8 cellular contexts compared by ENCODE assay signal in the genomic region with DNA sequence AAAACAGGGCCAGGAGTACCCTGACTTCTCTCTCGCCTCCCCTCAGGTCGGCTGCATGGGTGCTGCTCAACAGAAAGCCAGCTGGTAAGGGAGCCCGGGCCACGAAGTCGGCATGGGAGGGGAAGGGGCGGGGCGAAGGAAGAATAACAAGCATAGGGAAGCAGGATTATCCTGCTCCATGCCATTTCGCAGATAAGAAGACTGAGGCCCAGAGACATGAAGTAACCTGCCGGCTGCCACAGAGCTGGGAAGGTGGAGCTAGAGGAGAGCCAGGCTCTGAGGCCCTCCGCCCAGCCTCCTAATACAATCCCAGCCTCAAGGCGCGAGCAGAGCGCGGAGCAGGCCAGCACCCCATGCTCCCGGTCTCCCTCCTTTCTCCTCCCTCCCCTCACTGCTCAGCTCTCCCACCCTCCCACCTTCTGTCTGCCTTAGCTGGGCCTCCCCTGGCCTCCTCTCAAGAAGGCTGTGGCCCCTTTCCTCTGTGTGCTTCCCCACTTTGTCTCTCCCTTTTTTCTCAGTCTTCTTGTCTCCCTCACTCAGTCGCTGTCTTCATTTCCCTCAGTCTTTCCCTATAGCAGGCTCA. TPM values are rescaled to one million over a fixed set of nuclear protein-coding genes. Genes with fewer than 3 reads are reported as not detected.
DNase-seq lines count a peak whose midpoint lies in the region; ATAC-seq, FAIRE-seq and TF ChIP-seq lines count a peak whose summit lies in the region.

No MANE protein-coding gene starts in this region.

- CTCF ChIA-PET in HepG2 (lab: Yijun Ruan, JAX; ENCODE audit: low intra/inter-chr PET ratio, low total read pairs), result no interaction called here

- ATAC-seq in GM19397 (IDR thresholded peaks at IDR 0.05; ENCODE audit: unreplicated experiment) (peak; percentile 23), HG03354 (IDR thresholded peaks at IDR 0.05; ENCODE audit: poor library complexity, severe bottlenecking, unreplicated experiment) (peak; percentile 31), body of pancreas (peak; percentile 30), HepG2 (peak; percentile 24), GM21786 (IDR thresholded peaks at IDR 0.05; ENCODE audit: unreplicated experiment) (no peak)

- TF ChIP-seq EP300 in HepG2 (IDR thresholded peaks at IDR 0.05; ENCODE audit: low read depth in 2 of 2, low read length in 2 of 2) (no peak), HepG2 (CRISPR knock-in tag; IDR thresholded peaks at IDR 0.05; ENCODE audit: borderline replicate concordance) (no peak)

- in situ Hi-C loops in HepG2 (cut with HindIII; ENCODE audit: extremely low pct_ligation_motif_present, low pct_unique_long_range_greater_than_20kb), result no loop called here

- POLR2A ChIA-PET in HepG2 (lab: Yijun Ruan, JAX), result interaction anchor here (0.6 to 2.0 kb wide), 11 partner anchors 13 to 534 kb away, joined by 3 to 24 read pairs (median 7); partner anchors contain the start of genes HMGA1, RPS10, SMIM29 and SNRPC

- H3K4me1 ChIP-seq in body of pancreas (peaks cover 12% of the 10 kb centered on the region), HepG2 (ENCODE audit: insufficient read depth, low read length) (peaks cover 32% of the 10 kb centered on the region), tibial artery (peaks cover 0 to 13% (median 9%) of the 10 kb centered on the region in 4 donors)

- H3K4me3 ChIP-seq in body of pancreas (no peak overlapping the region), HepG2 (replicated peaks in 1 of 3; ENCODE audit: insufficient read depth in 1 of 3, low read depth in 2 of 3, low read length in 3 of 3) (peak overlapping the region; percentile 51 to 76 (median 72)), tibial artery (peak overlapping the region; percentile 59 to 70)

- no TSS peak for BruUV-seq in HepG2 (replicated peaks; lab: Mats Ljungman, UMichigan)

- TF ChIP-seq POLR2A in body of pancreas (IDR thresholded peaks at IDR 0.05), result no peak
- TF ChIP-seq POLR2A in HepG2 (IDR thresholded peaks at IDR 0.05; ENCODE audit: insufficient read depth in 1 of 2, low read depth in 2 of 2, low read length in 2 of 2), result no peak

- H4K20me1 ChIP-seq in HepG2 (ENCODE audit: insufficient read depth, low read length), result no peaks in the 10 kb centered on the region

- H3K79me2 ChIP-seq in HepG2 (ENCODE audit: insufficient read depth, low read length), result no peaks in the 10 kb centered on the region

- TF ChIP-seq CTCF in body of pancreas (IDR thresholded peaks at IDR 0.05) (no peak), HepG2 (CRISPR knock-in tag; IDR thresholded peaks at IDR 0.05) (no peak), tibial artery (IDR thresholded peaks at IDR 0.05) (no peak)

- H3K4me2 ChIP-seq in HepG2 (ENCODE audit: low read depth, low read length), result peak overlapping the region; percentile 99

- H3K9ac ChIP-seq in HepG2 (ENCODE audit: insufficient read depth, low read depth, low read length), result peak overlapping the region; percentile 46

- no peak for FAIRE-seq in HepG2 (lab: Jason Lieb, UNC)
- FAIRE-seq in GM19239 (lab: Jason Lieb, UNC), result no peak

- no peak overlapping the region for H2AFZ ChIP-seq in HepG2 (ENCODE audit: low read length)

- H3K36me3 ChIP-seq in body of pancreas (replicated peaks in 1 of 2; ENCODE audit: insufficient read depth in 1 of 2, low read depth in 2 of 2) (no peaks in the 10 kb centered on the region), HepG2 (replicated peaks in 1 of 2; ENCODE audit: control insufficient read depth in 1 of 2, insufficient read depth in 2 of 2, low read length in 2 of 2) (no peaks in the 10 kb centered on the region), tibial artery (no peaks in the 10 kb centered on the region)

- intact Hi-C loops in body of pancreas (cut with DNase I) (no loop called here), HepG2 (cut with micrococcal nuclease; ENCODE audit: unreplicated experiment) (no loop called here), tibial artery (cut with DNase I; ENCODE audit: low total_unique reads) (loop anchor here (10.0 kb wide), 1 partner anchor 799 kb away; the partner anchor contains the start of gene SYNGAP1)

- no peak for TF ChIP-seq RAD21 in HepG2 (CRISPR knock-in tag; IDR thresholded peaks at IDR 0.05)

- WGBS in body of pancreas, 2 donors, result 25 to 29% methylated on average over 16 of the region's 16 CpGs
- 12% methylated on average over 15 of the region's 16 CpGs for WGBS in HepG2 (ENCODE audit: low lambda C conversion rate)

- no peaks in the 10 kb centered on the region for H3K27me3 ChIP-seq in body of pancreas
- peaks cover 3 to 21% of the 10 kb centered on the region in 2 experiments; a peak in 2 of 5 replicates for H3K27me3 ChIP-seq in HepG2 (ENCODE audit: control insufficient read depth in 1 of 2, insufficient read depth in 2 of 2, low read length in 2 of 2)
- H3K27me3 ChIP-seq in tibial artery, result no peaks in the 10 kb centered on the region

- H3K27ac ChIP-seq in body of pancreas (peak overlapping the region in 3 of 4 donors; percentile 68 to 99 (median 91)), HepG2 (ENCODE audit: extremely low read length, insufficient read depth, low read length) (no peak overlapping the region), tibial artery (peak overlapping the region; percentile 88 to 93)

- DNase-seq in body of pancreas (peak in 3 of 4 donors; percentile 32 to 42 (median 33)), HepG2 (ENCODE audit: low spot score) (no peak), tibial artery (peak in 1 of 2 donors; percentile 71), GM19239 (ENCODE audit: insufficient read length, low spot score) (no peak), foreskin melanocyte (no peak)

- H3K9me3 ChIP-seq in body of pancreas (no peaks in the 10 kb centered on the region), HepG2 (ENCODE audit: low read length) (no peaks in the 10 kb centered on the region), tibial artery (no peaks in the 10 kb centered on the region)

TF ChIP-seq in HepG2, 621 proteins besides CTCF, POLR2A, EP300 and RAD21 (continues in another document):
- TF ChIP-seq ZMYM3 (CRISPR knock-in tag; IDR thresholded peaks at IDR 0.05), result peak; percentile 92

RNA-seq across cellular contexts. Expression of gene HMGA1, which starts 13.2 kb away (rescaled TPM):
- 10 to 100 TPM; 22.6 to 27.7 TPM for total RNA-seq in body of pancreas
- 145 and 150 TPM in 2 replicates for total RNA-seq in HepG2 (2016; rRNA removed; fragmentation: Illumina TruSeq; extraction: Trizol)
- 82.4 and 94.2 TPM in 2 replicates for total RNA-seq in HepG2 (2016; cell fraction: cytosol; rRNA removed; fragmentation: Illumina TruSeq; extraction: Trizol; ENCODE audit: low read depth)
- total RNA-seq in HepG2 (2016; cell fraction: insoluble cytoplasmic fraction; rRNA removed; fragmentation: Illumina TruSeq; extraction: Trizol), result 136 and 144 TPM in 2 replicates
- total RNA-seq in HepG2 (2016; cell fraction: membrane; rRNA removed; fragmentation: Illumina TruSeq; extraction: Trizol), result 218 and 242 TPM in 2 replicates
- 54.7 and 67.6 TPM in 2 replicates for total RNA-seq in HepG2 (2016; cell fraction: nucleus; rRNA removed; fragmentation: Illumina TruSeq; extraction: Trizol)
- 110 and 117 TPM in 2 replicates for polyA plus RNA-seq in HepG2 (2011; rRNA removed)
- polyA plus RNA-seq in HepG2 (2011; cell fraction: cytosol; rRNA removed), result 75.3 and 119 TPM in 2 replicates
- 94.8 and 98.5 TPM in 2 replicates for polyA plus RNA-seq in HepG2 (2011; cell fraction: nucleus; rRNA removed)
- polyA plus RNA-seq in HepG2 (2012), result 124 and 156 TPM in 2 replicates
- polyA plus RNA-seq in HepG2 (2016; cell fraction: cytosol; fragmentation: Illumina TruSeq; extraction: Trizol; ENCODE audit: low read depth), result 263 TPM in 2 replicates
- polyA plus RNA-seq in HepG2 (2016; cell fraction: insoluble cytoplasmic fraction; fragmentation: Illumina TruSeq; extraction: Trizol; ENCODE audit: low read depth), result 365 and 450 TPM in 2 replicates
- polyA plus RNA-seq in HepG2 (2016; cell fraction: membrane; fragmentation: Illumina TruSeq; extraction: Trizol; ENCODE audit: low read depth), result 531 and 581 TPM in 2 replicates
- 216 and 222 TPM in 2 replicates for polyA plus RNA-seq in HepG2 (2016; cell fraction: nucleus; fragmentation: Illumina TruSeq; extraction: Trizol; ENCODE audit: insufficient read depth, low read depth)
- polyA minus RNA-seq in HepG2 (2011; rRNA and poly(A)+ RNA removed; ENCODE audit: low replicate concordance), result 74.1 and 108 TPM in 2 replicates
- 75.7 and 94.8 TPM in 2 replicates for polyA minus RNA-seq in HepG2 (2011; cell fraction: cytosol; rRNA and poly(A)+ RNA removed)
- polyA minus RNA-seq in HepG2 (2011; cell fraction: nucleus; rRNA and poly(A)+ RNA removed), result 17.0 and 21.0 TPM in 2 replicates

RNA-seq across cellular contexts. Expression of gene SMIM29, which starts 25.3 kb away (rescaled TPM):
- total RNA-seq in body of pancreas, result 10 to 100 TPM in 1 of 2 donors, 1 to 10 TPM in 1; 8.6 to 21.5 TPM
- 11.2 and 15.3 TPM in 2 replicates for total RNA-seq in HepG2 (2016; rRNA removed; fragmentation: Illumina TruSeq; extraction: Trizol)
- 78.6 and 81.3 TPM in 2 replicates for total RNA-seq in HepG2 (2016; cell fraction: cytosol; rRNA removed; fragmentation: Illumina TruSeq; extraction: Trizol; ENCODE audit: low read depth)
- 9.2 and 15.5 TPM in 2 replicates for total RNA-seq in HepG2 (2016; cell fraction: insoluble cytoplasmic fraction; rRNA removed; fragmentation: Illumina TruSeq; extraction: Trizol)
- total RNA-seq in HepG2 (2016; cell fraction: membrane; rRNA removed; fragmentation: Illumina TruSeq; extraction: Trizol), result 58.3 and 62.1 TPM in 2 replicates
- 7.2 and 10.1 TPM in 2 replicates for total RNA-seq in HepG2 (2016; cell fraction: nucleus; rRNA removed; fragmentation: Illumina TruSeq; extraction: Trizol)
- polyA plus RNA-seq in HepG2 (2011; rRNA removed), result 8.8 and 11.9 TPM in 2 replicates
- polyA plus RNA-seq in HepG2 (2011; cell fraction: cytosol; rRNA removed), result 9.0 and 13.2 TPM in 2 replicates
- polyA plus RNA-seq in HepG2 (2011; cell fraction: nucleus; rRNA removed), result 14.4 and 18.0 TPM in 2 replicates
- 3.4 and 5.5 TPM in 2 replicates for polyA plus RNA-seq in HepG2 (2012)
- 91.0 and 94.0 TPM in 2 replicates for polyA plus RNA-seq in HepG2 (2016; cell fraction: cytosol; fragmentation: Illumina TruSeq; extraction: Trizol; ENCODE audit: low read depth)
- 9.6 and 11.4 TPM in 2 replicates for polyA plus RNA-seq in HepG2 (2016; cell fraction: insoluble cytoplasmic fraction; fragmentation: Illumina TruSeq; extraction: Trizol; ENCODE audit: low read depth)
- 61.6 and 63.3 TPM in 2 replicates for polyA plus RNA-seq in HepG2 (2016; cell fraction: membrane; fragmentation: Illumina TruSeq; extraction: Trizol; ENCODE audit: low read depth)
- polyA plus RNA-seq in HepG2 (2016; cell fraction: nucleus; fragmentation: Illumina TruSeq; extraction: Trizol; ENCODE audit: insufficient read depth, low read depth), result 13.3 and 16.8 TPM in 2 replicates
- 13.5 and 15.5 TPM in 2 replicates for polyA minus RNA-seq in HepG2 (2011; rRNA and poly(A)+ RNA removed; ENCODE audit: low replicate concordance)
- polyA minus RNA-seq in HepG2 (2011; cell fraction: cytosol; rRNA and poly(A)+ RNA removed), result 3.9 and 4.0 TPM in 2 replicates
- 5.6 and 6.4 TPM in 2 replicates for polyA minus RNA-seq in HepG2 (2011; cell fraction: nucleus; rRNA and poly(A)+ RNA removed)

Comparison
In these comparisons a context has a peak if more than half of its experiments do, and no peak if none do; other contexts are left out.
1. DNase-seq: peak in body of pancreas (3 of 4); none in HepG2 (single experiment), GM19239 (single experiment) and foreskin melanocyte (single experiment).
2. H3K4me3 ChIP-seq: peak in HepG2 (3 of 3) and tibial artery (2 of 2); none in body of pancreas (0 of 2).